In genomic region chr7:80870806-80871205, GRCh38 we compare ENCODE assay signal across 21 cellular contexts. TPM values are rescaled to one million over a fixed set of nuclear protein-coding genes. Genes with fewer than 3 reads are reported as not detected.
DNase-seq lines count a peak whose midpoint lies in the region; ATAC-seq, FAIRE-seq and TF ChIP-seq lines count a peak whose summit lies in the region.
"Had no signal": no experiment of that assay in that cellular context is flagged by ENCODE, and none has a peak within 500 bp of the region (broad histone marks: within the 10 kb centered on the region; RNA-seq: fewer than 3 reads in every experiment).

No MANE protein-coding gene starts in this region.

- no peaks in the 10 kb centered on the region for H3K27me3 ChIP-seq in gastroesophageal sphincter
- no peaks in the 10 kb centered on the region for H3K27me3 ChIP-seq in psoas muscle (ENCODE audit: insufficient read depth in 3 of 3, low read length in 2 of 3)

- FAIRE-seq in A549 (lab: Jason Lieb, UNC) (peak; percentile 36), D721Med (lab: Jason Lieb, UNC) (no peak)
- FAIRE-seq: RCC 7860, urothelium cell line had no signal

- TF ChIP-seq CTCF in A549 (IDR thresholded peaks at IDR 0.05) (no peak), gastroesophageal sphincter (IDR thresholded peaks at IDR 0.05) (no peak), psoas muscle (IDR thresholded peaks at IDR 0.05) (no peak), D721Med (IDR thresholded peaks at IDR 0.05; ENCODE audit: insufficient read depth, missing control alignments) (no peak)

- no peak overlapping the region for H3K4me3 ChIP-seq in A549
- no peak overlapping the region for H3K4me3 ChIP-seq in gastroesophageal sphincter
- peak overlapping the region; percentile 30 for H3K4me3 ChIP-seq in psoas muscle
- H3K4me3 ChIP-seq: left ventricle myocardium inferior, prostate gland, skin epidermis had no signal

- DNase-seq in A549 (ENCODE audit: low read depth in 1 of 2, low spot score in 1 of 2), result no peak
- no peak for DNase-seq in HEK293T (ENCODE audit: extremely low spot score)
- DNase-seq in psoas muscle, result no peak
- DNase-seq in D721Med (ENCODE audit: insufficient read length, low spot score), result no peak
- no peak for DNase-seq in nucleus accumbens (lab: John Stamatoyannopoulos, UW)
- DNase-seq: activated CD4-positive, alpha-beta T cell treated with anti-CD3 and anti-CD28 coated beads for 4 hours; activated CD8-positive, alpha-beta memory T cell treated with anti-CD3 and anti-CD28 coated beads for 24 hours; activated gamma-delta T cell treated with Interleukin-2 at 50 U/mL for 16 hours; activated T-cell treated with anti-CD3 and anti-CD28 coated beads, Interleukin-2, amount 50 U/mL, for 1 hour; EL; H9; left ventricle myocardium inferior; NCI-H2081 had no signal

- no peak for TF ChIP-seq EP300 in A549 (IDR thresholded peaks at IDR 0.05)
- no peak for TF ChIP-seq EP300 in gastroesophageal sphincter (IDR thresholded peaks at IDR 0.05)

- 19% methylated on average over 3 of the region's 3 CpGs for WGBS in A549 (ENCODE audit: missing lambda C conversion rate)
- WGBS in gastroesophageal sphincter (ENCODE audit: low coverage in 1 of 2), 2 donors, result 31 to 41% methylated on average over 3 of the region's 3 CpGs
- WGBS in psoas muscle, 3 donors, result 18 to 52% (median 28%) methylated on average over 3 of the region's 3 CpGs

- H3K4me1 ChIP-seq in A549 (peaks cover 76% of the 10 kb centered on the region), gastroesophageal sphincter (peaks cover 0 to 26% (median 0%) of the 10 kb centered on the region in 3 donors), psoas muscle (peaks cover 15% of the 10 kb centered on the region)
- H3K4me1 ChIP-seq: prostate gland had no signal

- H3K36me3 ChIP-seq in gastroesophageal sphincter, result no peaks in the 10 kb centered on the region
- no peaks in the 10 kb centered on the region for H3K36me3 ChIP-seq in psoas muscle (ENCODE audit: insufficient read depth in 1 of 2, low read depth in 1 of 2)
- H3K36me3 ChIP-seq: left ventricle myocardium inferior, prostate gland had no signal

- TF ChIP-seq POLR2A in A549 (IDR thresholded peaks at IDR 0.05; ENCODE audit: low read length) (no peak), gastroesophageal sphincter (IDR thresholded peaks at IDR 0.05) (no peak)

- TF ChIP-seq RAD21 in A549 (conservative IDR thresholded peaks at IDR 0.05 in 1 of 2, IDR thresholded peaks at IDR 0.05 in 1 of 2), result no peak

- H3K9me3 ChIP-seq in A549, result no peaks in the 10 kb centered on the region
- no peaks in the 10 kb centered on the region for H3K9me3 ChIP-seq in gastroesophageal sphincter
- no peaks in the 10 kb centered on the region for H3K9me3 ChIP-seq in psoas muscle
- H3K9me3 ChIP-seq: left ventricle myocardium inferior, prostate gland had no signal

- H3K27ac ChIP-seq in A549 (peak overlapping the region; percentile 77 to 79), gastroesophageal sphincter (peak overlapping the region; percentile 28 to 52 (median 32)), psoas muscle (peak overlapping the region; percentile 54)
- H3K27ac ChIP-seq: left ventricle myocardium inferior, prostate gland, skin epidermis had no signal

- CTCF ChIA-PET in A549 (lab: Yijun Ruan, JAX), result interaction anchor here (1.0 kb wide), 1 partner anchor 11 kb away, joined by 5 read pairs; no protein-coding TSS in a partner anchor
- CTCF ChIA-PET in HEK293T (lab: Yijun Ruan, JAX), result no interaction called here

- ATAC-seq in A549 (peak; percentile 58 to 59; a peak in 5 of 6 replicates), gastroesophageal sphincter (no peak), psoas muscle (peak in 3 of 4 donors; percentile 42 to 53 (median 46)), GM21576 (IDR thresholded peaks at IDR 0.05; ENCODE audit: unreplicated experiment) (no peak), HG02852 (IDR thresholded peaks at IDR 0.05; ENCODE audit: unreplicated experiment) (no peak)

- POLR2A ChIA-PET in A549 (lab: Yijun Ruan, JAX) (interaction anchor here (0.9 kb wide), 1 partner anchor 148 kb away, joined by 3 read pairs; no protein-coding TSS in a partner anchor), HEK293T (lab: Yijun Ruan, JAX) (interaction anchor here (1.4 kb wide), 1 partner anchor 41 kb away, joined by 3 read pairs; no protein-coding TSS in a partner anchor)

- intact Hi-C loops in psoas muscle (cut with DNase I), result no loop called here

- peak overlapping the region; percentile 72 for H3K4me2 ChIP-seq in A549

TF ChIP-seq in A549, 52 proteins besides CTCF, POLR2A, EP300 and RAD21:
- TF ChIP-seq FOXS1 (CRISPR knock-in tag; IDR thresholded peaks at IDR 0.05), result no peak
- TF ChIP-seq HOXB13 (CRISPR knock-in tag; IDR thresholded peaks at IDR 0.05; ENCODE audit: low read depth), result no peak
- no peak for TF ChIP-seq FOSB (CRISPR knock-in tag; IDR thresholded peaks at IDR 0.05)
- TF ChIP-seq ZNF302 (CRISPR knock-in tag; IDR thresholded peaks at IDR 0.05), result no peak
- no peak for TF ChIP-seq MYC (IDR thresholded peaks at IDR 0.05; ENCODE audit: borderline replicate concordance, low read length)
- TF ChIP-seq CHD2 (IDR thresholded peaks at IDR 0.05; ENCODE audit: low read length, partially characterized antibody), result no peak
- TF ChIP-seq ZC3H11A (IDR thresholded peaks at IDR 0.05), result no peak
- no peak for TF ChIP-seq TFCP2L1 (CRISPR knock-in tag; IDR thresholded peaks at IDR 0.05)
- TF ChIP-seq PHF8 (IDR thresholded peaks at IDR 0.05; ENCODE audit: borderline replicate concordance, low read depth), result no peak
- no peak for TF ChIP-seq MAX (IDR thresholded peaks at IDR 0.05)
- TF ChIP-seq ZSCAN20 (CRISPR knock-in tag; IDR thresholded peaks at IDR 0.05), result no peak
- TF ChIP-seq RCOR1 (IDR thresholded peaks at IDR 0.05; ENCODE audit: low read depth, low read length), result no peak

TF ChIP-seq in HEK293T, 16 proteins besides CTCF, POLR2A, EP300 and RAD21:
- TF ChIP-seq ELF4 (IDR thresholded peaks at IDR 0.05) (no peak), ARNT (IDR thresholded peaks at IDR 0.05) (peak; percentile 95), CTBP1 (IDR thresholded peaks at IDR 0.05; ENCODE audit: borderline replicate concordance) (peak; percentile 85; the same call in 1 of the 2 replicates)
- TF ChIP-seq, protein P1, sequence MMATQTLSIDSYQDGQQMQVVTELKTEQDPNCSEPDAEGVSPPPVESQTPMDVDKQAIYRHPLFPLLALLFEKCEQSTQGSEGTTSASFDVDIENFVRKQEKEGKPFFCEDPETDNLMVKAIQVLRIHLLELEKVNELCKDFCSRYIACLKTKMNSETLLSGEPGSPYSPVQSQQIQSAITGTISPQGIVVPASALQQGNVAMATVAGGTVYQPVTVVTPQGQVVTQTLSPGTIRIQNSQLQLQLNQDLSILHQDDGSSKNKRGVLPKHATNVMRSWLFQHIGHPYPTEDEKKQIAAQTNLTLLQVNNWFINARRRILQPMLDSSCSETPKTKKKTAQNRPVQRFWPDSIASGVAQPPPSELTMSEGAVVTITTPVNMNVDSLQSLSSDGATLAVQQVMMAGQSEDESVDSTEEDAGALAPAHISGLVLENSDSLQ (IDR thresholded peaks at IDR 0.05), result peak; percentile 93
TF ChIP-seq in HEK293T: peak in this region for 3.

RNA-seq across cellular contexts. Expression of gene SEMA3C, which starts 48.0 kb away (rescaled TPM):
- polyA plus RNA-seq in A549 (2011; rRNA removed) (208 and 212 TPM in 2 replicates), A549 (2017; fragmentation: RNase III; extraction: RNeasy Plus Mini Kit Qiagen cat#74134 plus additional on column Dnase treatment) (78.1 to 79.2 TPM (median 78.2 TPM) in 3 replicates), psoas muscle (10 to 100 TPM in 2 of 3 donors, 1 to 10 TPM in 1; 6.6 to 19.5 (median 15.7) TPM)
- polyA plus RNA-seq in A549 (2012; cell fraction: cytosol; rRNA removed), result 38.1 and 39.8 TPM in 2 replicates
- polyA plus RNA-seq in A549 (2012; cell fraction: nucleus; rRNA removed), result 42.9 and 51.9 TPM in 2 replicates
- polyA minus RNA-seq in A549 (2011; rRNA and poly(A)+ RNA removed), result 300 and 317 TPM in 2 replicates
- total RNA-seq in gastroesophageal sphincter (100 to 1,000 TPM; 115 to 189 (median 160) TPM), psoas muscle (10 to 100 TPM; 15.1 to 63.1 (median 24.2) TPM)
- total RNA-seq: T-helper 2 cell treated with Interferon-gamma antibody and Interleukin-4, amounts not matched to agents 100 ng/mL and 5 ng/mL, for 36 hours had no signal

Comparison
In these comparisons a context has a peak if more than half of its experiments do, and no peak if none do; other contexts are left out.
1. ATAC-seq: peak in A549 (2 of 2) and psoas muscle (3 of 4); none in gastroesophageal sphincter (single experiment), GM21576 (single experiment) and HG02852 (single experiment).
2. Peak in every context shown above with its lines, with median percentiles within 50 percentile points of each other: H3K27ac ChIP-seq.